In genomic region chr3:186653984-186654383, GRCh38 we compare ENCODE assay signal across 2 cellular contexts.
TF ChIP-seq lines count a peak whose summit lies in the region.

No MANE protein-coding gene starts in this region.

TF ChIP-seq in IMR-90, 13 proteins besides CTCF, POLR2A, EP300 and RAD21 (continued from another document):
- no peak for TF ChIP-seq CEBPB (IDR thresholded peaks at IDR 0.05; ENCODE audit: low read depth, low read length)
- no peak for TF ChIP-seq SMC3 (IDR thresholded peaks at IDR 0.05; ENCODE audit: low read depth, low read length)
- no peak for TF ChIP-seq USF2 (IDR thresholded peaks at IDR 0.05; ENCODE audit: low read depth, low read length)
- no peak for TF ChIP-seq ELK1 (IDR thresholded peaks at IDR 0.05; ENCODE audit: borderline replicate concordance, low read depth, low read length)
- TF ChIP-seq MAZ (IDR thresholded peaks at IDR 0.05; ENCODE audit: borderline replicate concordance, low read depth, low read length) = no peak
- no peak for TF ChIP-seq RFX5 (IDR thresholded peaks at IDR 0.05; ENCODE audit: low read depth, low read length)
- TF ChIP-seq MAFK (IDR thresholded peaks at IDR 0.05; ENCODE audit: low read depth, low read length) = no peak
- no peak for TF ChIP-seq FOS (IDR thresholded peaks at IDR 0.05; ENCODE audit: low read depth, low read length)
- no peak for TF ChIP-seq BHLHE40 (IDR thresholded peaks at IDR 0.05; ENCODE audit: low read depth, low read length)

TF ChIP-seq in neural cell, 6 proteins besides CTCF, POLR2A, EP300 and RAD21 (continued from another document):
- TF ChIP-seq REST (IDR thresholded peaks at IDR 0.05; ENCODE audit: borderline replicate concordance) (no peak), POLR2AphosphoS5 (IDR thresholded peaks at IDR 0.05) (no peak), EZH2 (IDR thresholded peaks at IDR 0.05; ENCODE audit: borderline replicate concordance, insufficient read depth, low read length, poor library complexity, severe bottlenecking) (no peak), SMC3 (conservative IDR thresholded peaks at IDR 0.05; ENCODE audit: poor library complexity) (no peak)
